In genomic region chr12:1916396-1917171, GRCh38 we compare ENCODE assay signal across 8 cellular contexts. TPM values are rescaled to one million over a fixed set of nuclear protein-coding genes. Genes with fewer than 3 reads are reported as not detected.
DNase-seq lines count a peak whose midpoint lies in the region; FAIRE-seq and TF ChIP-seq lines count a peak whose summit lies in the region.

No MANE protein-coding gene starts in this region.

- no peaks in the 10 kb centered on the region for H3K9me3 Mint-ChIP-seq in activated T-helper 2 cell treated with anti-CD3 and anti-CD28 coated beads, Interferon-gamma antibody, Interleukin-2, Interleukin-4, amounts not matched to agents 10 μg/mL and 5 μg/mL and 100 μg/mL, durations not matched to agents 14 hours and 24 hours and 36 hours

- intact Hi-C loops in posterior cingulate gyrus (cut with DNase I), result no loop called here
- intact Hi-C loops in activated T-helper 2 cell treated with anti-CD3 and anti-CD28 coated beads, Interferon-gamma antibody, Interleukin-2, Interleukin-4, amounts not matched to agents 10 μg/mL and 5 μg/mL and 100 μg/mL, durations not matched to agents 14 hours and 24 hours and 36 hours (cut with micrococcal nuclease), result no loop called here

- H3K4me1 Mint-ChIP-seq in activated T-helper 2 cell treated with anti-CD3 and anti-CD28 coated beads, Interferon-gamma antibody, Interleukin-2, Interleukin-4, amounts not matched to agents 10 μg/mL and 5 μg/mL and 100 μg/mL, durations not matched to agents 14 hours and 24 hours and 36 hours (ENCODE audit: low read depth), result peaks cover 18% of the 10 kb centered on the region

- DNase-seq in NCI-H2196 (lab: John Stamatoyannopoulos, UW; ENCODE audit: unreplicated experiment) (peak; percentile 33), NCI-H2196 treated with DMSO at 0.1 percent for 48 hours (lab: John Stamatoyannopoulos, UW; ENCODE audit: unreplicated experiment) (no peak), NCI-H1105 (lab: John Stamatoyannopoulos, UW) (peak; percentile 84), erythroblast (lab: John Stamatoyannopoulos, UW) (peak; percentile 93 to 94), posterior cingulate gyrus (peak in 6 of 10 donors; percentile 42 to 88 (median 72)), putamen (ENCODE audit: low spot score) (no peak), GM12892 (ENCODE audit: insufficient read length) (no peak)
- no peak for DNase-seq in activated T-helper 2 cell treated with anti-CD3 and anti-CD28 coated beads, Interferon-gamma antibody, Interleukin-2, Interleukin-4, amounts not matched to agents 10 μg/mL and 5 μg/mL and 100 μg/mL, durations not matched to agents 14 hours and 24 hours and 36 hours (ENCODE audit: low spot score)

- no peak overlapping the region for H3K4me3 Mint-ChIP-seq in activated T-helper 2 cell treated with anti-CD3 and anti-CD28 coated beads, Interferon-gamma antibody, Interleukin-2, Interleukin-4, amounts not matched to agents 10 μg/mL and 5 μg/mL and 100 μg/mL, durations not matched to agents 14 hours and 24 hours and 36 hours (ENCODE audit: low read depth)

- TF ChIP-seq POLR2A in erythroblast (IDR thresholded peaks at IDR 0.05; ENCODE audit: low read length) (peak; percentile 51), GM12892 (IDR thresholded peaks at IDR 0.05; ENCODE audit: low read depth, low read length) (no peak)

- no peak for FAIRE-seq in GM12892 (lab: Jason Lieb, UNC)

- H3K36me3 Mint-ChIP-seq in activated T-helper 2 cell treated with anti-CD3 and anti-CD28 coated beads, Interferon-gamma antibody, Interleukin-2, Interleukin-4, amounts not matched to agents 10 μg/mL and 5 μg/mL and 100 μg/mL, durations not matched to agents 14 hours and 24 hours and 36 hours (ENCODE audit: low read depth), result no peaks in the 10 kb centered on the region

- peaks cover 8% of the 10 kb centered on the region for H3K27me3 Mint-ChIP-seq in activated T-helper 2 cell treated with anti-CD3 and anti-CD28 coated beads, Interferon-gamma antibody, Interleukin-2, Interleukin-4, amounts not matched to agents 10 μg/mL and 5 μg/mL and 100 μg/mL, durations not matched to agents 14 hours and 24 hours and 36 hours (ENCODE audit: low read depth)

- H3K27ac Mint-ChIP-seq in activated T-helper 2 cell treated with anti-CD3 and anti-CD28 coated beads, Interferon-gamma antibody, Interleukin-2, Interleukin-4, amounts not matched to agents 10 μg/mL and 5 μg/mL and 100 μg/mL, durations not matched to agents 14 hours and 24 hours and 36 hours, result no peak overlapping the region

RNA-seq across cellular contexts. Expression of gene CACNA2D4, which starts 1.9 kb away (rescaled TPM):
- 1.2 TPM for polyA plus RNA-seq in GM12892 (2012; ENCODE audit: missing spikeins)
- 6.2 and 10.0 TPM in 2 replicates for total RNA-seq in activated T-helper 2 cell treated with anti-CD3 and anti-CD28 coated beads, Interferon-gamma antibody, Interleukin-2, Interleukin-4, amounts not matched to agents 10 μg/mL and 5 μg/mL and 100 μg/mL, durations not matched to agents 14 hours and 24 hours and 36 hours

Comparison
In these comparisons a context has a peak if more than half of its experiments do, and no peak if none do; other contexts are left out.
1. DNase-seq: peak in NCI-H2196 (single experiment), NCI-H1105 (single experiment), erythroblast (2 of 2) and posterior cingulate gyrus (6 of 10); none in NCI-H2196 treated with DMSO at 0.1 percent for 48 hours (single experiment), putamen (single experiment), GM12892 (single experiment) and activated T-helper 2 cell treated with anti-CD3 and anti-CD28 coated beads, Interferon-gamma antibody, Interleukin-2, Interleukin-4, amounts not matched to agents 10 μg/mL and 5 μg/mL and 100 μg/mL, durations not matched to agents 14 hours and 24 hours and 36 hours (single experiment).